In genomic region chr20:43564993-43565757, GRCh38 we compare ENCODE assay signal across 22 cellular contexts. TPM values are rescaled to one million over a fixed set of nuclear protein-coding genes. Genes with fewer than 3 reads are reported as not detected.
DNase-seq lines count a peak whose midpoint lies in the region; ATAC-seq and TF ChIP-seq lines count a peak whose summit lies in the region.
"Had no signal": no experiment of that assay in that cellular context is flagged by ENCODE, and none has a peak within 500 bp of the region (broad histone marks: within the 10 kb centered on the region; RNA-seq: fewer than 3 reads in every experiment).

No MANE protein-coding gene starts in this region.

- POLR2A ChIA-PET in WTC11 (lab: Charles Lee): no interaction called here

- CTCF ChIA-PET in WTC11 (lab: Charles Lee): interaction anchor here (1.4 kb wide), 1 partner anchor 27 kb away, joined by 6 read pairs; no protein-coding TSS in a partner anchor

- no peak overlapping the region for H3K4ac ChIP-seq in mesendoderm (ENCODE audit: low read depth, low read length)

- no peak for TF ChIP-seq CTCF in WTC11 (IDR thresholded peaks at IDR 0.05)

- H3K27ac ChIP-seq in mesendoderm (ENCODE audit: low read depth, low read length): no peak overlapping the region
- H3K27ac ChIP-seq: KMS-11, sigmoid colon, SJSA1, VCaP had no signal

- DNase-seq in G401 (ENCODE audit: low spot score) (peak; percentile 2), WTC11 (ENCODE audit: low spot score) (no peak), inferior parietal cortex (ENCODE audit: extremely low spot score) (peak; percentile 61), putamen (ENCODE audit: low spot score) (peak; percentile 83), mesendoderm (no peak)
- DNase-seq in activated CD4-positive, CD25-positive, alpha-beta regulatory T cell (lab: John Stamatoyannopoulos, UW): no peak
- DNase-seq: activated CD4-positive, alpha-beta T cell treated with anti-CD3 and anti-CD28 coated beads, Interleukin-2, amount 50 U/mL, for 4 hours; activated CD8-positive, alpha-beta memory T cell treated with anti-CD3 and anti-CD28 coated beads, Interleukin-2, amount 50 U/mL, for 48 hours; activated effector memory CD4-positive, alpha-beta T cell treated with Interleukin-2 at 50 U/mL for 16 hours; CD4-positive, CD25-positive, alpha-beta regulatory T cell; GF-D8; NCI-H1930; NCI-H2227 treated with DMSO at 0.1 percent for 48 hours; NCI-H774; PC-3; sigmoid colon; T-helper 2 cell had no signal

- H3K9me3 Mint-ChIP-seq in WTC11: no peaks in the 10 kb centered on the region
- H3K9me3 Mint-ChIP-seq: CD4-positive, CD25-positive, alpha-beta regulatory T cell had no signal

- no peaks in the 10 kb centered on the region for H3K4me1 ChIP-seq in mesendoderm (ENCODE audit: control insufficient read depth, low read depth, low read length)
- H3K4me1 ChIP-seq: sigmoid colon, SJSA1 had no signal

- in situ Hi-C loops in G401 (cut with HindIII; ENCODE audit: low sequenced_read_pairs): no loop called here

- H3K36me3 Mint-ChIP-seq in WTC11: no peaks in the 10 kb centered on the region
- H3K36me3 Mint-ChIP-seq: CD4-positive, CD25-positive, alpha-beta regulatory T cell had no signal

- H3K23ac ChIP-seq in mesendoderm (ENCODE audit: low read length): no peak overlapping the region

- no peaks in the 10 kb centered on the region for H3K27me3 Mint-ChIP-seq in WTC11 (ENCODE audit: low read depth)
- H3K27me3 Mint-ChIP-seq: CD4-positive, CD25-positive, alpha-beta regulatory T cell had no signal

- H3K18ac ChIP-seq in mesendoderm (ENCODE audit: low read length): no peak overlapping the region

- no peaks in the 10 kb centered on the region for H3K36me3 ChIP-seq in mesendoderm (ENCODE audit: control insufficient read depth, insufficient read depth, low read length)
- H3K36me3 ChIP-seq: sigmoid colon, SJSA1 had no signal

- no peaks in the 10 kb centered on the region for H3K79me1 ChIP-seq in mesendoderm (ENCODE audit: low read length)

- no peak overlapping the region for H3K27ac Mint-ChIP-seq in WTC11

- no peak overlapping the region for H3K4me3 Mint-ChIP-seq in WTC11
- H3K4me3 Mint-ChIP-seq: CD4-positive, CD25-positive, alpha-beta regulatory T cell had no signal

- H4K8ac ChIP-seq in mesendoderm (ENCODE audit: low read depth, low read length): no peak overlapping the region

- H3K4me1 Mint-ChIP-seq in WTC11: peaks cover 4% of the 10 kb centered on the region
- H3K4me1 Mint-ChIP-seq: CD4-positive, CD25-positive, alpha-beta regulatory T cell had no signal

- H2BK15ac ChIP-seq in mesendoderm (replicated peaks; ENCODE audit: low read depth): no peak overlapping the region

- H3K79me2 ChIP-seq in mesendoderm (ENCODE audit: control insufficient read depth, insufficient read depth, low read length): no peaks in the 10 kb centered on the region

- no peak overlapping the region for H3K4me2 ChIP-seq in mesendoderm (ENCODE audit: low read length)
- H3K4me2 ChIP-seq: KMS-11 had no signal

- no peak overlapping the region for H2AK5ac ChIP-seq in mesendoderm (ENCODE audit: low read length)

- ATAC-seq in WTC11: peak; percentile 53
- ATAC-seq in GM18519 (IDR thresholded peaks at IDR 0.05; ENCODE audit: low FRiP score, unreplicated experiment): no peak
- no peak for ATAC-seq in HG02623 (IDR thresholded peaks at IDR 0.05; ENCODE audit: unreplicated experiment)
- ATAC-seq: PC-3 had no signal

- H2BK5ac ChIP-seq in mesendoderm (ENCODE audit: low read length): no peak overlapping the region

- H3K9ac ChIP-seq in mesendoderm (ENCODE audit: low read length): no peak overlapping the region
- H3K9ac ChIP-seq: KMS-11 had no signal

- WGBS in mesendoderm (ENCODE audit: extremely low coverage, insufficient coverage, low lambda C conversion rate): no CpG with 5 or more reads among the region's 18 CpGs

- H3K4me3 ChIP-seq in mesendoderm (ENCODE audit: low read length): no peak overlapping the region
- H3K4me3 ChIP-seq: sigmoid colon, SJSA1 had no signal

- no peak overlapping the region for H3K56ac ChIP-seq in mesendoderm (ENCODE audit: low read length)

- no peak overlapping the region for H2BK120ac ChIP-seq in mesendoderm (ENCODE audit: low read depth, low read length)

- H3K27me3 ChIP-seq in mesendoderm (ENCODE audit: insufficient read depth, low read length, poor library complexity): no peaks in the 10 kb centered on the region
- H3K27me3 ChIP-seq: sigmoid colon, SJSA1 had no signal

- no peak overlapping the region for H4K5ac ChIP-seq in mesendoderm (ENCODE audit: low read length)

TF ChIP-seq in WTC11, 78 proteins besides CTCF, POLR2A, EP300 and RAD21 (continues in another document):
- TF ChIP-seq ZBTB21 (CRISPR knock-in tag; IDR thresholded peaks at IDR 0.05; ENCODE audit: borderline replicate concordance) (no peak), ZNF263 (CRISPR knock-in tag; IDR thresholded peaks at IDR 0.05; ENCODE audit: low read depth) (no peak), TP53 (CRISPR knock-in tag; IDR thresholded peaks at IDR 0.05) (no peak), ZNF281 (CRISPR knock-in tag; IDR thresholded peaks at IDR 0.05) (no peak), GRHL2 (CRISPR knock-in tag; IDR thresholded peaks at IDR 0.05; ENCODE audit: insufficient replicate concordance, severe bottlenecking) (no peak), CREM (CRISPR knock-in tag; IDR thresholded peaks at IDR 0.05) (no peak), CREB1 (CRISPR knock-in tag; IDR thresholded peaks at IDR 0.05) (no peak), KAT7 (CRISPR knock-in tag; IDR thresholded peaks at IDR 0.05; ENCODE audit: borderline replicate concordance) (no peak)
- TF ChIP-seq, protein P1, sequence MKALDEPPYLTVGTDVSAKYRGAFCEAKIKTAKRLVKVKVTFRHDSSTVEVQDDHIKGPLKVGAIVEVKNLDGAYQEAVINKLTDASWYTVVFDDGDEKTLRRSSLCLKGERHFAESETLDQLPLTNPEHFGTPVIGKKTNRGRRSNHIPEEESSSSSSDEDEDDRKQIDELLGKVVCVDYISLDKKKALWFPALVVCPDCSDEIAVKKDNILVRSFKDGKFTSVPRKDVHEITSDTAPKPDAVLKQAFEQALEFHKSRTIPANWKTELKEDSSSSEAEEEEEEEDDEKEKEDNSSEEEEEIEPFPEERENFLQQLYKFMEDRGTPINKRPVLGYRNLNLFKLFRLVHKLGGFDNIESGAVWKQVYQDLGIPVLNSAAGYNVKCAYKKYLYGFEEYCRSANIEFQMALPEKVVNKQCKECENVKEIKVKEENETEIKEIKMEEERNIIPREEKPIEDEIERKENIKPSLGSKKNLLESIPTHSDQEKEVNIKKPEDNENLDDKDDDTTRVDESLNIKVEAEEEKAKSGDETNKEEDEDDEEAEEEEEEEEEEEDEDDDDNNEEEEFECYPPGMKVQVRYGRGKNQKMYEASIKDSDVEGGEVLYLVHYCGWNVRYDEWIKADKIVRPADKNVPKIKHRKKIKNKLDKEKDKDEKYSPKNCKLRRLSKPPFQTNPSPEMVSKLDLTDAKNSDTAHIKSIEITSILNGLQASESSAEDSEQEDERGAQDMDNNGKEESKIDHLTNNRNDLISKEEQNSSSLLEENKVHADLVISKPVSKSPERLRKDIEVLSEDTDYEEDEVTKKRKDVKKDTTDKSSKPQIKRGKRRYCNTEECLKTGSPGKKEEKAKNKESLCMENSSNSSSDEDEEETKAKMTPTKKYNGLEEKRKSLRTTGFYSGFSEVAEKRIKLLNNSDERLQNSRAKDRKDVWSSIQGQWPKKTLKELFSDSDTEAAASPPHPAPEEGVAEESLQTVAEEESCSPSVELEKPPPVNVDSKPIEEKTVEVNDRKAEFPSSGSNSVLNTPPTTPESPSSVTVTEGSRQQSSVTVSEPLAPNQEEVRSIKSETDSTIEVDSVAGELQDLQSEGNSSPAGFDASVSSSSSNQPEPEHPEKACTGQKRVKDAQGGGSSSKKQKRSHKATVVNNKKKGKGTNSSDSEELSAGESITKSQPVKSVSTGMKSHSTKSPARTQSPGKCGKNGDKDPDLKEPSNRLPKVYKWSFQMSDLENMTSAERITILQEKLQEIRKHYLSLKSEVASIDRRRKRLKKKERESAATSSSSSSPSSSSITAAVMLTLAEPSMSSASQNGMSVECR (CRISPR knock-in tag; IDR thresholded peaks at IDR 0.05; ENCODE audit: borderline replicate concordance): no peak

RNA-seq across cellular contexts. Expression of gene SGK2, which starts 6.3 kb away (rescaled TPM):
- total RNA-seq in G401 (2014; rRNA removed; shearing (Covaris generic)): 0.27 TPM in 1 of 2 replicates, not detected in the other
- 0.74 to 1.2 TPM (median 0.99 TPM) in 3 replicates for total RNA-seq in WTC11 (2021)
- polyA plus RNA-seq in mesendoderm (2013, experiment 1 of 2): 0.04 TPM
- 0.08 TPM for polyA plus RNA-seq in mesendoderm (2013, experiment 2 of 2)
- total RNA-seq: SJSA1 had no signal
- polyA plus RNA-seq: CD4-positive, CD25-positive, alpha-beta regulatory T cell had no signal

RNA-seq across cellular contexts. Expression of gene IFT52, which starts 25.6 kb away (rescaled TPM):
- 66.6 and 72.5 TPM in 2 replicates for total RNA-seq in G401 (2014; rRNA removed; shearing (Covaris generic))
- 26.0 to 29.1 TPM (median 27.5 TPM) in 3 replicates for total RNA-seq in WTC11 (2021)
- polyA plus RNA-seq in mesendoderm (2013, experiment 1 of 2): 45.5 TPM
- 40.2 TPM for polyA plus RNA-seq in mesendoderm (2013, experiment 2 of 2)

RNA-seq across cellular contexts. Expression of gene L3MBTL1, which starts 57.7 kb away (rescaled TPM):
- total RNA-seq in G401 (2014; rRNA removed; shearing (Covaris generic)): 3.0 and 17.9 TPM in 2 replicates
- total RNA-seq in WTC11 (2021): 28.3 to 28.7 TPM (median 28.3 TPM) in 3 replicates
- polyA plus RNA-seq in mesendoderm (2013, experiment 1 of 2): 2.1 TPM
- 1.8 TPM for polyA plus RNA-seq in mesendoderm (2013, experiment 2 of 2)
- total RNA-seq: SJSA1 had no signal

Comparison
In these comparisons a context has a peak if more than half of its experiments do, and no peak if none do; other contexts are left out.
1. DNase-seq: peak in G401 (single experiment), inferior parietal cortex (single experiment) and putamen (single experiment); none in WTC11 (single experiment), activated CD4-positive, CD25-positive, alpha-beta regulatory T cell (0 of 4) and mesendoderm (single experiment).